In genomic region chr5:40787986-40788385, GRCh38 we compare ENCODE assay signal across 1 cellular context.
TF ChIP-seq lines count a peak whose summit lies in the region.

No MANE protein-coding gene starts in this region.

TF ChIP-seq in HepG2, 621 proteins besides CTCF, POLR2A, EP300 and RAD21:
- no peak for TF ChIP-seq CHCHD3 (CRISPR knock-in tag; IDR thresholded peaks at IDR 0.05)
- no peak for TF ChIP-seq MBD4 (IDR thresholded peaks at IDR 0.05; ENCODE audit: borderline replicate concordance, low read length)
- no peak for TF ChIP-seq ZNF546 (CRISPR knock-in tag; conservative IDR thresholded peaks at IDR 0.05)
- no peak for TF ChIP-seq ZBTB39 (CRISPR knock-in tag; IDR thresholded peaks at IDR 0.05)
- TF ChIP-seq TAF15 (IDR thresholded peaks at IDR 0.05; ENCODE audit: low read depth, low read length, poor library complexity, severe bottlenecking), result no peak
- TF ChIP-seq ZNF431 (CRISPR knock-in tag; IDR thresholded peaks at IDR 0.05; ENCODE audit: borderline replicate concordance, low read depth), result no peak
- TF ChIP-seq ONECUT2 (CRISPR knock-in tag; IDR thresholded peaks at IDR 0.05), result no peak
- no peak for TF ChIP-seq ETV6 (CRISPR knock-in tag; conservative IDR thresholded peaks at IDR 0.05)
- TF ChIP-seq MXD3 (CRISPR knock-in tag; IDR thresholded peaks at IDR 0.05), result no peak
- TF ChIP-seq HNRNPL (IDR thresholded peaks at IDR 0.05; ENCODE audit: low read depth, low read length), result no peak
- TF ChIP-seq ETS1 (CRISPR knock-in tag; IDR thresholded peaks at IDR 0.05), result no peak
- no peak for TF ChIP-seq CBX5 (CRISPR knock-in tag; IDR thresholded peaks at IDR 0.05; ENCODE audit: borderline replicate concordance)
TF ChIP-seq in HepG2: peak in this region for 0.
